Comparison of ENCODE assay signal across 13 cellular contexts in the genomic region with DNA sequence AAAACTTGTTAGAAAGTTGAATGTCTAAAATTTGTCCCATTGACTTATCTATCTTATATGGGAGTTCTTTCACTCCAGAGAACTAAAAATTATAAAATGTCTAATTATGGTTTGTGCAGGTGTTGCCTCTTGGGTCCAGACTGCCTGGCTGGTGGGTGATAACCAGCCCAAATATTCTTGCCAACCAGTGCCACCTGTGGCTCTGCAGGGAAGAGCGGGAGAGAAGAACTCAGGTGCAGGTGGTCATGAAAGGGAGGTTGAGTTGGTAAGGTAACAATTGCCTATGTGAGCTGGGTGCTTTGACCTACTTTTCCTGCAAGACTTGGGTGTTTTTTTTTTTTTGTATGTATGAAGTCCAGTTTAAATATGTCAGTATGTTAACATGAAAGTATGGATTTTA. TPM values are rescaled to one million over a fixed set of nuclear protein-coding genes. Genes with fewer than 3 reads are reported as not detected.
DNase-seq lines count a peak whose midpoint lies in the region; TF ChIP-seq lines count a peak whose summit lies in the region.
"Had no signal": no experiment of that assay in that cellular context is flagged by ENCODE, and none has a peak within 500 bp of the region (broad histone marks: within the 10 kb centered on the region; RNA-seq: fewer than 3 reads in every experiment).

No MANE protein-coding gene starts in this region.

- DNase-seq in MCF 10A (ENCODE audit: unreplicated experiment) (peak; percentile 39), mammary epithelial cell (no peak), NCI-H146 (lab: John Stamatoyannopoulos, UW) (peak; percentile 45), SHP77 (lab: John Stamatoyannopoulos, UW) (peak; percentile 47), tibial artery (no peak), kidney glomerular epithelial cell (lab: John Stamatoyannopoulos, UW) (no peak), AG08396 (ENCODE audit: low spot score) (no peak), globus pallidus (ENCODE audit: low spot score) (no peak)
- DNase-seq: foreskin fibroblast; naive thymus-derived CD8-positive, alpha-beta T cell; T-cell; upper lobe of right lung had no signal

- peaks cover 13% of the 10 kb centered on the region for H3K36me3 Mint-ChIP-seq in MCF 10A (ENCODE audit: insufficient read depth, unreplicated experiment)

- WGBS in mammary epithelial cell (ENCODE audit: low coverage, missing lambda C conversion rate), result 100% methylated on average over 1 of the region's 1 CpG

- TF ChIP-seq CTCF in MCF 10A (IDR thresholded peaks at IDR 0.05; ENCODE audit: unreplicated experiment) (no peak), mammary epithelial cell (conservative IDR thresholded peaks at IDR 0.05 in 1 of 2, IDR thresholded peaks at IDR 0.05 in 1 of 2; ENCODE audit: extremely low read depth in 1 of 2, insufficient read depth in 1 of 2, low read depth in 1 of 2, low read length in 2 of 2) (peak in 1 of 2 donors; percentile 20), tibial artery (IDR thresholded peaks at IDR 0.05) (no peak)

- H3K27ac ChIP-seq in mammary epithelial cell (ENCODE audit: insufficient read depth, low read depth, low read length) (no peak overlapping the region), tibial artery (no peak overlapping the region)
- H3K27ac ChIP-seq: upper lobe of right lung had no signal

- no peaks in the 10 kb centered on the region for H3K27me3 Mint-ChIP-seq in MCF 10A (ENCODE audit: insufficient read depth, unreplicated experiment)
- H3K27me3 Mint-ChIP-seq: naive thymus-derived CD8-positive, alpha-beta T cell; stimulated activated memory B cell treated with anti-CD40 and anti-IgM and Interleukin-4, amounts not matched to agents 10 μg/mL and 1 μg/mL and 100 μg/mL, for 72 hours; T-cell had no signal

- no peaks in the 10 kb centered on the region for H4K20me1 ChIP-seq in mammary epithelial cell (ENCODE audit: insufficient read depth, low read length)

- H3K27me3 ChIP-seq in mammary epithelial cell (ENCODE audit: insufficient read depth, low read length) (no peaks in the 10 kb centered on the region), tibial artery (no peaks in the 10 kb centered on the region)
- H3K27me3 ChIP-seq: upper lobe of right lung had no signal

- no peaks in the 10 kb centered on the region for H3K9me3 Mint-ChIP-seq in MCF 10A (ENCODE audit: unreplicated experiment)
- H3K9me3 Mint-ChIP-seq: stimulated activated memory B cell treated with anti-CD40 and anti-IgM and Interleukin-4, amounts not matched to agents 10 μg/mL and 1 μg/mL and 100 μg/mL, for 72 hours had no signal

- peaks cover 6% of the 10 kb centered on the region for H3K4me1 Mint-ChIP-seq in MCF 10A (ENCODE audit: insufficient read depth, unreplicated experiment)

- H3K36me3 ChIP-seq in mammary epithelial cell (ENCODE audit: insufficient read depth, low read length) (no peaks in the 10 kb centered on the region), tibial artery (no peaks in the 10 kb centered on the region)
- H3K36me3 ChIP-seq: upper lobe of right lung had no signal

- intact Hi-C loops in MCF 10A (cut with micrococcal nuclease), result no loop called here
- intact Hi-C loops in mammary epithelial cell (cut with micrococcal nuclease), result no loop called here
- intact Hi-C loops in tibial artery (cut with DNase I; ENCODE audit: low total_unique reads), result no loop called here

- POLR2A ChIA-PET in MCF 10A (lab: Yijun Ruan, JAX), result interaction anchor here (0.6 to 3.5 kb wide), 3 partner anchors 9 to 199 kb away, joined by 3 to 14 read pairs (median 9); partner anchors contain the start of gene RPS6KC1

- H3K4me3 ChIP-seq in mammary epithelial cell (replicated peaks in 1 of 3; ENCODE audit: insufficient read depth in 1 of 3, low read depth in 2 of 3, low read length in 3 of 3) (no peak overlapping the region), tibial artery (no peak overlapping the region)
- H3K4me3 ChIP-seq: upper lobe of right lung had no signal

- no peak overlapping the region for H3K27ac Mint-ChIP-seq in MCF 10A (ENCODE audit: low read depth, unreplicated experiment)
- H3K27ac Mint-ChIP-seq: stimulated activated memory B cell treated with anti-CD40 and anti-IgM and Interleukin-4, amounts not matched to agents 10 μg/mL and 1 μg/mL and 100 μg/mL, for 72 hours; T-cell had no signal

- H3K79me2 ChIP-seq in mammary epithelial cell (ENCODE audit: insufficient read depth, low read length), result peaks cover 65% of the 10 kb centered on the region

- dilution Hi-C loops in mammary epithelial cell (cut with HindIII; ENCODE audit: low sequenced_read_pairs), result no loop called here

- H3K9me3 ChIP-seq in mammary epithelial cell (replicated peaks; ENCODE audit: insufficient read depth, low read length) (no peaks in the 10 kb centered on the region), tibial artery (no peaks in the 10 kb centered on the region)
- H3K9me3 ChIP-seq: upper lobe of right lung had no signal

- no peaks in the 10 kb centered on the region for H3K4me1 ChIP-seq in mammary epithelial cell (ENCODE audit: insufficient read depth, low read length)
- H3K4me1 ChIP-seq in tibial artery, result peaks cover 0 to under 1% (median 0%) of the 10 kb centered on the region in 4 donors
- H3K4me1 ChIP-seq: upper lobe of right lung had no signal

- no peak overlapping the region for H3K4me3 Mint-ChIP-seq in MCF 10A (ENCODE audit: unreplicated experiment)
- H3K4me3 Mint-ChIP-seq: naive thymus-derived CD8-positive, alpha-beta T cell; stimulated activated memory B cell treated with anti-CD40 and anti-IgM and Interleukin-4, amounts not matched to agents 10 μg/mL and 1 μg/mL and 100 μg/mL, for 72 hours; T-cell had no signal

- no peak overlapping the region for H3K9ac ChIP-seq in mammary epithelial cell (ENCODE audit: insufficient read depth, low read length)

- CTCF ChIA-PET in MCF 10A (lab: Yijun Ruan, JAX), result interaction anchor here (1.0 to 1.1 kb wide), 2 partner anchors 10 to 16 kb away, joined by 3 read pairs; no protein-coding TSS in a partner anchor
- CTCF ChIA-PET in mammary epithelial cell (lab: Charles Lee; ENCODE audit: low non-redundant PET), result no interaction called here

- in situ Hi-C loops in mammary epithelial cell (cut with MboI; ENCODE audit: low sequenced_read_pairs in 2 of 2), result no loop called here

- H3K4me2 ChIP-seq in mammary epithelial cell (ENCODE audit: insufficient read depth, low read depth, low read length), result no peak overlapping the region

- BruUV-seq in MCF 10A (replicated peaks; lab: Mats Ljungman, UMichigan) (no TSS peak), mammary epithelial cell (replicated peaks; lab: Mats Ljungman, UMichigan) (no TSS peak)

- no peak overlapping the region for H2AFZ ChIP-seq in mammary epithelial cell (ENCODE audit: low read depth, low read length)

RNA-seq across cellular contexts. Expression of gene RPS6KC1, which starts 10.2 kb away (rescaled TPM):
- 24.5 and 24.9 TPM in 2 replicates for total RNA-seq in MCF 10A (2022)
- total RNA-seq in mammary epithelial cell, result 10 to 100 TPM; 17.2 to 23.8 TPM
- 5.2 TPM for polyA plus RNA-seq in mammary epithelial cell
- 17.5 TPM for polyA minus RNA-seq in mammary epithelial cell

RNA-seq across cellular contexts. Expression of gene ANGEL2, which starts 45.6 kb away (rescaled TPM):
- total RNA-seq in MCF 10A (2022) (87.1 and 89.7 TPM in 2 replicates), mammary epithelial cell (10 to 100 TPM; 28.5 to 38.3 TPM)
- 13.0 TPM for polyA plus RNA-seq in mammary epithelial cell
- 22.2 TPM for polyA minus RNA-seq in mammary epithelial cell

Comparison
In these comparisons a context has a peak if more than half of its experiments do, and no peak if none do; other contexts are left out.
1. DNase-seq: peak in MCF 10A (single experiment), NCI-H146 (single experiment) and SHP77 (2 of 2); none in mammary epithelial cell (single experiment), tibial artery (0 of 2), kidney glomerular epithelial cell (single experiment), AG08396 (single experiment) and globus pallidus (single experiment).